In the genomic region with DNA sequence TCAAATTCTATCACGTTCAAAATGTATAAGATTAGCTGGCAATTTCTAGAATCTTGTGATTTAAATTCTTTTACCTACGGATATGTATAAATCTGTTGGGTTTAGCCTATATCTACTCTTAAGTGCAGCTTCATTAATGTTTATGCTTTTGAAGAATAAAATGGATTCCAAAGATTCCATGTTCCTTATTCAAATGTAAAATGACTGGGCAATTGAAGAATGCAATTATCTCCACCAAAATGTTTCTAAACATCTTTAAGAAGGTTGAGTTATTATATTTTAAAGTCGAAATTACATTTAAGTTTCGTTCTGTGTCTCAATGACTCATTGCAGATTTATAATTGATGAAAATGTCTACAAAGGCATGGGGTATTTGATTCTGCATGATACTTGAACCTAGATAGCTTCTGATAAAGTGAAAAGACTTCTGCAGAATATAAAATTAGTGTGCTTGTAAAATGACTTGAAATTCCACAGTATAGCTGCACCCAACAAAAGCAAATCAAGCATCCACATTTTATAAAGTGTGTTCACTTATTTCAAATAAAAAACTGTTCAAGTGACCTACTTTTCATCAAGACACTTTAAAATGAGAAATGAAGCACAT, we compare ENCODE assay signal across 29 cellular contexts.
A peak's percentile ranks its signal among the peaks of the same experiment; 100 is the strongest.
DNase-seq lines count a peak whose midpoint lies in the region; ATAC-seq, FAIRE-seq and TF ChIP-seq lines count a peak whose summit lies in the region.
"Had no signal": no experiment of that assay in that cellular context is flagged by ENCODE, and none has a peak within 500 bp of the region (broad histone marks: within the 10 kb centered on the region; RNA-seq: fewer than 3 reads in every experiment).

No MANE protein-coding gene starts in this region.

- TF ChIP-seq EP300 in SK-N-SH (IDR thresholded peaks at IDR 0.05; ENCODE audit: borderline replicate concordance in 1 of 2, low read depth in 1 of 2, low read length in 1 of 2) = peak in 1 of 2 experiments; percentile 21; a peak in 1 of 4 replicates

- CTCF ChIA-PET in SK-N-SH (lab: Yijun Ruan, JAX) = interaction anchor here (1.2 kb wide), 1 partner anchor 9 kb away, joined by 3 read pairs; no protein-coding TSS in a partner anchor

- H3K27ac ChIP-seq in SK-N-SH (ENCODE audit: low read depth in 2 of 2, low read length in 1 of 2) = no peak overlapping the region
- H3K27ac ChIP-seq: 22Rv1; A549; BLaER1; BLaER1 treated with 17β-estradiol and CSF1 and Interleukin-3, amounts not matched to agents 10 nM and 100 nM; C4-2B had no signal

- no peak overlapping the region for H3K4me2 ChIP-seq in SK-N-SH
- H3K4me2 ChIP-seq: A549; BLaER1; BLaER1 treated with 17β-estradiol and CSF1 and Interleukin-3, amounts not matched to agents 10 nM and 100 nM had no signal

- ATAC-seq in SK-N-SH treated with all-trans-retinoic acid at 6 μM for 48 hours (peak; percentile 67), HG03135 (IDR thresholded peaks at IDR 0.05; ENCODE audit: unreplicated experiment) (no peak)
- ATAC-seq: A549; CD8-positive, alpha-beta T cell had no signal

- no peaks in the 10 kb centered on the region for H3K36me3 ChIP-seq in SK-N-SH (replicated peaks in 1 of 2; ENCODE audit: control insufficient read depth in 1 of 2, insufficient read depth in 2 of 2, low read length in 1 of 2)
- H3K36me3 ChIP-seq: BE2C; BLaER1; BLaER1 treated with 17β-estradiol and CSF1 and Interleukin-3, amounts not matched to agents 10 nM and 100 nM had no signal

- H3K79me2 ChIP-seq in SK-N-SH (ENCODE audit: insufficient read depth) = no peaks in the 10 kb centered on the region

- no peaks in the 10 kb centered on the region; the same call in 1 of the 2 replicates for H3K9me2 ChIP-seq in SK-N-SH

- peaks cover 3% of the 10 kb centered on the region for H3F3A ChIP-seq in SK-N-SH (replicated peaks; ENCODE audit: insufficient read depth)

- DNase-seq in SK-N-SH = no peak
- no peak for DNase-seq in GM19239 (ENCODE audit: insufficient read length, low spot score)
- DNase-seq: 8988T; ACHN; AML-193; BE2C; C1 segment of cervical spinal cord; Caco-2; Calu3; CD4-positive, alpha-beta memory T cell; CD4-positive, alpha-beta T cell; CD4-positive, CD25-positive, alpha-beta regulatory T cell; CD8-positive, alpha-beta memory T cell; CD8-positive, alpha-beta T cell; COR-L47; DMS 273 treated with DMSO at 0.1 percent for 48 hours; DMS153; DMS79; DMS79 treated with DMSO at 0.1 percent for 48 hours; DND-41; EL had no signal

- no peak for TF ChIP-seq RAD21 in SK-N-SH (IDR thresholded peaks at IDR 0.05; ENCODE audit: low read length)

- no peaks in the 10 kb centered on the region for H3K9me3 ChIP-seq in SK-N-SH
- H3K9me3 ChIP-seq: BE2C, BLaER1, Caco-2 had no signal

- no peak for FAIRE-seq in GM19239 (lab: Jason Lieb, UNC)
- FAIRE-seq: A549, D721Med had no signal

- H3K4me1 ChIP-seq in SK-N-SH (ENCODE audit: control insufficient read depth in 1 of 2, insufficient read depth in 2 of 2, low read depth in 1 of 2, low read length in 1 of 2) = no peaks in the 10 kb centered on the region
- H3K4me1 ChIP-seq: A549, BE2C, BLaER1, Caco-2 had no signal

- H4K20me1 ChIP-seq in SK-N-SH (ENCODE audit: insufficient read depth) = no peaks in the 10 kb centered on the region
- H4K20me1 ChIP-seq: BLaER1; BLaER1 treated with 17β-estradiol and CSF1 and Interleukin-3, amounts not matched to agents 10 nM and 100 nM had no signal

- no peaks in the 10 kb centered on the region for H3K27me3 ChIP-seq in SK-N-SH (ENCODE audit: insufficient read depth)
- H3K27me3 ChIP-seq: BE2C; BLaER1; BLaER1 treated with 17β-estradiol and CSF1 and Interleukin-3, amounts not matched to agents 10 nM and 100 nM had no signal

- POLR2A ChIA-PET in SK-N-SH (lab: Yijun Ruan, JAX) = no interaction called here

- 33% methylated on average over 4 of the region's 4 CpGs for WGBS in SK-N-SH (ENCODE audit: low lambda C conversion rate)

- H2AFZ ChIP-seq in SK-N-SH (ENCODE audit: low read depth) = no peak overlapping the region

- no peak overlapping the region for H3K4me3 ChIP-seq in SK-N-SH (ENCODE audit: low read depth in 2 of 2, low read length in 1 of 2)
- H3K4me3 ChIP-seq: A549; BLaER1; BLaER1 treated with 17β-estradiol and CSF1 and Interleukin-3, amounts not matched to agents 10 nM and 100 nM had no signal

- no peak overlapping the region for H3K9ac ChIP-seq in SK-N-SH
- H3K9ac ChIP-seq: BLaER1; BLaER1 treated with 17β-estradiol and CSF1 and Interleukin-3, amounts not matched to agents 10 nM and 100 nM had no signal

- TF ChIP-seq CTCF in SK-N-SH (IDR thresholded peaks at IDR 0.05) = no peak

TF ChIP-seq in SK-N-SH, 30 proteins besides CTCF, POLR2A, EP300 and RAD21:
- TF ChIP-seq TCF12 (IDR thresholded peaks at IDR 0.05) (peak; percentile 40; the same call in 1 of the 2 replicates), JUND (IDR thresholded peaks at IDR 0.05) (peak; percentile 25; the same call in 1 of the 2 replicates), PBX3 (IDR thresholded peaks at IDR 0.05) (peak; percentile 31), TEAD4 (IDR thresholded peaks at IDR 0.05; ENCODE audit: borderline replicate concordance, insufficient read depth) (no peak)

TF ChIP-seq in SK-N-SH treated with all-trans-retinoic acid at 6 μM for 48 hours, 23 proteins besides CTCF, POLR2A, EP300 and RAD21:
- TF ChIP-seq ISL1 (CRISPR knock-in tag; IDR thresholded peaks at IDR 0.05) (peak; percentile 92), OSR1 (CRISPR knock-in tag; IDR thresholded peaks at IDR 0.05) (no peak), CREB5 (CRISPR knock-in tag; IDR thresholded peaks at IDR 0.05; ENCODE audit: low read depth) (no peak), ESRRG (CRISPR knock-in tag; IDR thresholded peaks at IDR 0.05) (no peak), TSHZ2 (CRISPR knock-in tag; IDR thresholded peaks at IDR 0.05) (no peak), TOX (CRISPR knock-in tag; IDR thresholded peaks at IDR 0.05; ENCODE audit: borderline replicate concordance) (no peak), SNAI2 (CRISPR knock-in tag; IDR thresholded peaks at IDR 0.05) (no peak), BACH2 (CRISPR knock-in tag; IDR thresholded peaks at IDR 0.05; ENCODE audit: borderline replicate concordance) (no peak)
